ENCODE assay signal across 10 cellular contexts in the genomic region with DNA sequence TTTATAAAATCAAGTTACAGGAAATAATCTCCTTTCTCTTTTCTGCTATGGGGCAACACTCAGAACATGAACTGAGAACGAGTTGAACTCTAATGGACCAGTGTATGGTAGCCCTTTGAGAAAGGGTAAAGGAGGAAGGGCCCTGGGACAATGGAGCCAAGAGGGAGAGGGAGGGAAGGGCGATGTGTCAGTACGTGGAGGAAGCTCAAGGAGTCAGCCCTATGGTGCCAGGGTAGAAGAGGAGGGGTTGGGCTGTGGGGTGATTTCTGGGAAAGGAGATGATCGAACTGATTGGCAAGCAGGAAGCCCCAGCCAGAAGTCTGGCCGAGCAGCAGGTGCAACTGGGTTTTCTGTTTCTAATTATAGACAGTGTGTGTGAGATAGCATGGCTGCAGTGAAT. TPM values are rescaled to one million over a fixed set of nuclear protein-coding genes. Genes with fewer than 3 reads are reported as not detected.
DNase-seq lines count a peak whose midpoint lies in the region; ATAC-seq, FAIRE-seq and TF ChIP-seq lines count a peak whose summit lies in the region.
"Had no signal": no experiment of that assay in that cellular context is flagged by ENCODE, and none has a peak within 500 bp of the region (broad histone marks: within the 10 kb centered on the region; RNA-seq: fewer than 3 reads in every experiment).

No MANE protein-coding gene starts in this region.

- TF ChIP-seq EP300 in K562 (IDR thresholded peaks at IDR 0.05; ENCODE audit: low read length) = no peak

- CTCF ChIA-PET in K562 (lab: Yijun Ruan, JAX; ENCODE audit: low intra/inter-chr PET ratio) = interaction anchor here (0.6 to 1.7 kb wide), 3 partner anchors 20 to 288 kb away, joined by 3 to 5 read pairs (median 4); no protein-coding TSS in a partner anchor

- peak overlapping the region; percentile 31; the same call in 1 of the 3 replicates for H3K27ac ChIP-seq in K562 (ENCODE audit: extremely low read depth, low read depth, low read length)

- H3K9me1 ChIP-seq in K562 (ENCODE audit: control insufficient read depth, insufficient read depth, low read length) = no peaks in the 10 kb centered on the region

- TF ChIP-seq POLR2A in K562 (conservative IDR thresholded peaks at IDR 0.05) = no peak

- TF ChIP-seq RAD21 in K562 (CRISPR knock-in tag; conservative IDR thresholded peaks at IDR 0.05 in 1 of 2, IDR thresholded peaks at IDR 0.05 in 1 of 2) = no peak

- H3K9me3 ChIP-seq in K562 (replicated peaks; ENCODE audit: control insufficient read depth, insufficient read depth, low read depth, low read length) = no peaks in the 10 kb centered on the region

- H3K4me3 ChIP-seq in K562 = no peak overlapping the region

- no peaks in the 10 kb centered on the region for H3K27me3 ChIP-seq in K562 (ENCODE audit: control insufficient read depth in 2 of 2, insufficient read depth in 2 of 2, low read length in 2 of 2)

- peak overlapping the region; percentile 10 to 40; a peak in 2 of 4 replicates for H3K9ac ChIP-seq in K562 (ENCODE audit: insufficient read depth in 1 of 2, low read depth in 2 of 2, low read length in 2 of 2)

- 9% methylated on average over 5 of the region's 5 CpGs for WGBS in K562 (ENCODE audit: insufficient coverage, low coverage, missing lambda C conversion rate)

- peak overlapping the region; percentile 28 for H3K4me2 ChIP-seq in K562 (ENCODE audit: insufficient read depth, low read length)

- no peaks in the 10 kb centered on the region for H4K20me1 ChIP-seq in K562 (replicated peaks; ENCODE audit: control insufficient read depth, insufficient read depth, low read length)

- peak; percentile 65 for DNase-seq in activated CD8-positive, alpha-beta memory T cell treated with anti-CD3 and anti-CD28 coated beads for 24 hours
- DNase-seq in activated CD8-positive, alpha-beta memory T cell treated with anti-CD3 and anti-CD28 coated beads, Interleukin-2, amount 50 U/mL, for 4 hours = no peak
- DNase-seq in OCI-M1 (lab: John Stamatoyannopoulos, UW) (peak; percentile 73), K562 (ENCODE audit: extremely low read depth in 1 of 4, low spot score in 3 of 4) (no peak), NCI-H524 treated with DMSO at 0.1 percent for 48 hours (lab: John Stamatoyannopoulos, UW) (no peak), D341Med (ENCODE audit: low spot score) (no peak), kidney tubule cell (ENCODE audit: low spot score) (no peak)
- DNase-seq in stimulated activated CD4-positive, alpha-beta T cell treated with anti-CD3 and anti-CD28 coated beads, Interleukin-4, amount 100 ng/mL, for 48 hours (ENCODE audit: low read depth in 2 of 2) = peak; percentile 17 to 26
- DNase-seq: foreskin melanocyte had no signal

- in situ Hi-C loops in K562 (cut with MboI) = loop anchor here (10.0 to 25.0 kb wide), 2 partner anchors 287 to 499 kb away; no protein-coding TSS in a partner anchor

- no peaks in the 10 kb centered on the region for H3K36me3 ChIP-seq in K562 (ENCODE audit: control insufficient read depth, insufficient read depth, low read length)

- no peak for TF ChIP-seq CTCF in K562 (IDR thresholded peaks at IDR 0.05 in 2 of 3, conservative IDR thresholded peaks at IDR 0.05 in 1 of 3; ENCODE audit: insufficient read depth in 2 of 3, low read depth in 1 of 3, low read length in 3 of 3)

- peaks cover 11 to 39% of the 10 kb centered on the region in 2 experiments for H3K4me1 ChIP-seq in K562 (replicated peaks in 1 of 2; ENCODE audit: control insufficient read depth in 2 of 2, insufficient read depth in 2 of 2, low read length in 2 of 2)

- intact Hi-C loops in K562 (cut with micrococcal nuclease) = loop anchor here (5.0 kb wide), 1 partner anchor 399 kb away; no protein-coding TSS in a partner anchor

- FAIRE-seq in K562 (lab: Jason Lieb, UNC) = no peak
- FAIRE-seq: RCC 7860 had no signal

- no peak for ATAC-seq in K562

- POLR2A ChIA-PET in K562 (lab: Yijun Ruan, JAX) = interaction anchor here (0.6 kb wide), 1 partner anchor 408 kb away, joined by 3 read pairs; no protein-coding TSS in a partner anchor

- BruUV-seq in K562 (replicated peaks; lab: Mats Ljungman, UMichigan) = no TSS peak

- H3K79me2 ChIP-seq in K562 (ENCODE audit: control insufficient read depth, insufficient read depth, low read length) = no peaks in the 10 kb centered on the region

- peak overlapping the region; percentile 62 for H2AFZ ChIP-seq in K562 (ENCODE audit: low read depth, low read length)

TF ChIP-seq in K562, 482 proteins besides CTCF, POLR2A, EP300 and RAD21 (continues in another document):
- TF ChIP-seq PPARD (CRISPR knock-in tag; IDR thresholded peaks at IDR 0.05) (no peak), ZNF232 (CRISPR knock-in tag; IDR thresholded peaks at IDR 0.05) (no peak), ZNF12 (CRISPR knock-in tag; IDR thresholded peaks at IDR 0.05) (no peak), WHSC1 (IDR thresholded peaks at IDR 0.05; ENCODE audit: low read length) (no peak), GATA2 (CRISPR knock-in tag; IDR thresholded peaks at IDR 0.05) (no peak), PTBP1 (IDR thresholded peaks at IDR 0.05; ENCODE audit: low read depth, low read length) (no peak), OTX1 (CRISPR knock-in tag; IDR thresholded peaks at IDR 0.05) (no peak), PHTF2 (CRISPR knock-in tag; IDR thresholded peaks at IDR 0.05) (no peak), DPF2 (IDR thresholded peaks at IDR 0.05) (no peak)
- TF ChIP-seq, protein P1, sequence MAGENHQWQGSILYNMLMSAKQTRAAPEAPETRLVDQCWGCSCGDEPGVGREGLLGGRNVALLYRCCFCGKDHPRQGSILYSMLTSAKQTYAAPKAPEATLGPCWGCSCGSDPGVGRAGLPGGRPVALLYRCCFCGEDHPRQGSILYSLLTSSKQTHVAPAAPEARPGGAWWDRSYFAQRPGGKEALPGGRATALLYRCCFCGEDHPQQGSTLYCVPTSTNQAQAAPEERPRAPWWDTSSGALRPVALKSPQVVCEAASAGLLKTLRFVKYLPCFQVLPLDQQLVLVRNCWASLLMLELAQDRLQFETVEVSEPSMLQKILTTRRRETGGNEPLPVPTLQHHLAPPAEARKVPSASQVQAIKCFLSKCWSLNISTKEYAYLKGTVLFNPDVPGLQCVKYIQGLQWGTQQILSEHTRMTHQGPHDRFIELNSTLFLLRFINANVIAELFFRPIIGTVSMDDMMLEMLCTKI (IDR thresholded peaks at IDR 0.05; ENCODE audit: partially characterized antibody) = no peak
- TF ChIP-seq, protein P2, sequence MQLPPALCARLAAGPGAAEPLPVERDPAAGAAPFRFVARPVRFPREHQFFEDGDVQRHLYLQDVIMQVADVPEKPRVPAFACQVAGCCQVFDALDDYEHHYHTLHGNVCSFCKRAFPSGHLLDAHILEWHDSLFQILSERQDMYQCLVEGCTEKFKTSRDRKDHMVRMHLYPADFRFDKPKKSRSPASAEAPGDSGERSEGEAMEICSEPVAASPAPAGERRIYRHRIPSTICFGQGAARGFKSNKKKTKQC (CRISPR knock-in tag; IDR thresholded peaks at IDR 0.05) = no peak

RNA-seq across cellular contexts. Expression of a gene that starts 4.3 kb away (rescaled TPM):
- 35.8 and 60.9 TPM in 2 replicates for total RNA-seq in K562 (2011; cell fraction: chromatin; rRNA removed; ENCODE audit: low replicate concordance)
- 25.4 and 31.2 TPM in 2 replicates for total RNA-seq in K562 (2011; cell fraction: nucleolus; rRNA removed)
- total RNA-seq in K562 (2011; cell fraction: nucleoplasm; rRNA removed) = 29.5 and 34.1 TPM in 2 replicates
- total RNA-seq in K562 (2014; rRNA removed) (10.9 and 12.8 TPM in 2 replicates), K562 (2014; rRNA removed; fragmentation: Illumina TruSeq; extraction: Trizol) (12.1 and 14.7 TPM in 2 replicates), K562 (2015; rRNA removed; fragmentation: Illumina TruSeq; extraction: Trizol) (8.2 and 8.6 TPM in 2 replicates), K562 (2021) (11.8 and 13.2 TPM in 2 replicates)
- polyA plus RNA-seq in K562 (2011; rRNA removed) (11.6 and 16.9 TPM in 2 replicates), K562 (2014; fragmentation: Illumina TruSeq; extraction: Trizol) (15.6 and 15.9 TPM in 2 replicates), K562 (2014; fragmentation: Nextera tagmentation; extraction: Ambion mirVana) (1 to 10 TPM; 3.7 to 3.8 TPM), K562 (2014; rRNA removed) (16.0 and 23.5 TPM in 2 replicates)
- 11.3 and 11.5 TPM in 2 replicates for polyA plus RNA-seq in K562 (2011; cell fraction: cytosol; rRNA removed)
- 13.7 and 16.1 TPM in 2 replicates for polyA plus RNA-seq in K562 (2011; cell fraction: nucleus; rRNA removed)
- 16.5 and 60.4 TPM in 2 replicates for polyA plus RNA-seq in K562 (2012)
- polyA minus RNA-seq in K562 (2011; rRNA and poly(A)+ RNA removed) = 11.4 and 16.7 TPM in 2 replicates
- polyA minus RNA-seq in K562 (2011; cell fraction: cytosol; rRNA and poly(A)+ RNA removed) = 6.6 and 7.8 TPM in 2 replicates
- 10.8 and 14.7 TPM in 2 replicates for polyA minus RNA-seq in K562 (2011; cell fraction: nucleus; rRNA and poly(A)+ RNA removed)

RNA-seq across cellular contexts. Expression of a gene that starts 50.6 kb away (rescaled TPM):
- 46.4 and 78.7 TPM in 2 replicates for total RNA-seq in K562 (2011; cell fraction: chromatin; rRNA removed; ENCODE audit: low replicate concordance)
- total RNA-seq in K562 (2011; cell fraction: nucleolus; rRNA removed) = 33.2 and 34.7 TPM in 2 replicates
- 52.1 and 66.6 TPM in 2 replicates for total RNA-seq in K562 (2011; cell fraction: nucleoplasm; rRNA removed)
- total RNA-seq in K562 (2014; rRNA removed) (58.9 and 67.5 TPM in 2 replicates), K562 (2014; rRNA removed; fragmentation: Illumina TruSeq; extraction: Trizol) (69.2 and 85.5 TPM in 2 replicates), K562 (2015; rRNA removed; fragmentation: Illumina TruSeq; extraction: Trizol) (69.4 and 70.5 TPM in 2 replicates), K562 (2021) (83.4 and 87.2 TPM in 2 replicates)
- polyA plus RNA-seq in K562 (2011; rRNA removed) (67.3 and 95.6 TPM in 2 replicates), K562 (2014; fragmentation: Illumina TruSeq; extraction: Trizol) (58.2 and 58.3 TPM in 2 replicates), K562 (2014; fragmentation: Nextera tagmentation; extraction: Ambion mirVana) (10 to 100 TPM; 15.0 to 16.3 TPM), K562 (2014; rRNA removed) (56.0 and 73.0 TPM in 2 replicates)
- 40.0 and 44.9 TPM in 2 replicates for polyA plus RNA-seq in K562 (2011; cell fraction: cytosol; rRNA removed)
- polyA plus RNA-seq in K562 (2011; cell fraction: nucleus; rRNA removed) = 65.4 and 66.4 TPM in 2 replicates
- 63.3 and 108 TPM in 2 replicates for polyA plus RNA-seq in K562 (2012)
- 140 and 184 TPM in 2 replicates for polyA minus RNA-seq in K562 (2011; rRNA and poly(A)+ RNA removed)
- polyA minus RNA-seq in K562 (2011; cell fraction: cytosol; rRNA and poly(A)+ RNA removed) = 105 and 124 TPM in 2 replicates
- 57.4 and 90.2 TPM in 2 replicates for polyA minus RNA-seq in K562 (2011; cell fraction: nucleus; rRNA and poly(A)+ RNA removed)

Comparison
In these comparisons a context has a peak if more than half of its experiments do, and no peak if none do; other contexts are left out.
1. DNase-seq: peak in activated CD8-positive, alpha-beta memory T cell treated with anti-CD3 and anti-CD28 coated beads for 24 hours (single experiment), OCI-M1 (single experiment) and stimulated activated CD4-positive, alpha-beta T cell treated with anti-CD3 and anti-CD28 coated beads, Interleukin-4, amount 100 ng/mL, for 48 hours (2 of 2); none in activated CD8-positive, alpha-beta memory T cell treated with anti-CD3 and anti-CD28 coated beads, Interleukin-2, amount 50 U/mL, for 4 hours (single experiment), K562 (0 of 4), NCI-H524 treated with DMSO at 0.1 percent for 48 hours (single experiment), D341Med (single experiment) and kidney tubule cell (single experiment).